ENCODE assay signal across 15 cellular contexts in genomic region chr16:46787909-46788308, GRCh38. TPM values are rescaled to one million over a fixed set of nuclear protein-coding genes. Genes with fewer than 3 reads are reported as not detected.
A peak's percentile ranks its signal among the peaks of the same experiment; 100 is the strongest.
DNase-seq lines count a peak whose midpoint lies in the region; ATAC-seq and TF ChIP-seq lines count a peak whose summit lies in the region.
"Had no signal": no experiment of that assay in that cellular context is flagged by ENCODE, and none has a peak within 500 bp of the region (broad histone marks: within the 10 kb centered on the region; RNA-seq: fewer than 3 reads in every experiment).

No MANE protein-coding gene starts in this region.

- H3K27ac ChIP-seq in spleen = peak overlapping the region in 6 of 8 donors; percentile 55 to 80 (median 68)

- H3K4me3 ChIP-seq in spleen = no peak overlapping the region
- H3K4me3 ChIP-seq: MG63 had no signal

- H3K36me3 ChIP-seq in spleen = no peaks in the 10 kb centered on the region
- H3K36me3 ChIP-seq: MG63 had no signal

- no peak for TF ChIP-seq POLR2A in spleen (IDR thresholded peaks at IDR 0.05)

- TF ChIP-seq CTCF in spleen (IDR thresholded peaks at IDR 0.05 in 8 of 11, conservative IDR thresholded peaks at IDR 0.05 in 3 of 11) = no peak

- peaks cover 2 to 42% (median 23%) of the 10 kb centered on the region in 6 donors for H3K4me1 ChIP-seq in spleen

- peak; percentile 18 for DNase-seq in SKM-1 treated with dmso at 0.1 percent for 144 hours (lab: John Stamatoyannopoulos, UW; ENCODE audit: unreplicated experiment)
- DNase-seq in SKM-1 (lab: John Stamatoyannopoulos, UW; ENCODE audit: unreplicated experiment) = no peak
- DNase-seq in RPMI8226 = peak; percentile 7
- no peak for DNase-seq in spleen
- no peak for DNase-seq in NCI-H526 treated with DMSO at 0.1 percent for 48 hours (lab: John Stamatoyannopoulos, UW)
- no peak for DNase-seq in NCI-H1105 (lab: John Stamatoyannopoulos, UW)
- DNase-seq: activated CD4-positive, CD25-positive, alpha-beta regulatory T cell; amniotic stem cell; CD4-positive, CD25-positive, alpha-beta regulatory T cell; foreskin fibroblast; MG63; SK-N-SH had no signal

- intact Hi-C loops in spleen (cut with DNase I; ENCODE audit: low total_unique reads) = no loop called here

- WGBS in spleen, 5 donors = 23 to 52% (median 35%) methylated on average over 1 of the region's 1 CpG

- ATAC-seq in HG02938 (IDR thresholded peaks at IDR 0.05; ENCODE audit: unreplicated experiment) (peak; percentile 36), HG03280 (IDR thresholded peaks at IDR 0.05; ENCODE audit: unreplicated experiment) (no peak)
- ATAC-seq: stimulated activated effector memory CD8-positive, alpha-beta T cell treated with anti-CD3 and anti-CD28 coated beads, Interleukin-12 subunit alpha, Interleukin-12 subunit beta, amount 100 ng/mL, for 72 hours had no signal

- H3K9me3 ChIP-seq in spleen = peaks cover 0 to 21% (median 15%) of the 10 kb centered on the region in 8 donors
- H3K9me3 ChIP-seq: SK-N-SH had no signal

- no peaks in the 10 kb centered on the region for H3K27me3 ChIP-seq in spleen (replicated peaks in 1 of 7)
- H3K27me3 ChIP-seq: MG63 had no signal

RNA-seq across cellular contexts. Expression of gene MYLK3, which starts 39.8 kb away (rescaled TPM):
- total RNA-seq in spleen = 1 to 10 TPM in 2 of 7 donors, under 1 TPM in 4, not detected in 1; 0.13 to 2.4 (median 0.37) TPM
- under 1 TPM; 0.03 to 0.26 (median 0.07) TPM for polyA plus RNA-seq in spleen
- total RNA-seq: CD4-positive, CD25-positive, alpha-beta regulatory T cell had no signal
- polyA plus RNA-seq: CD4-positive, CD25-positive, alpha-beta regulatory T cell had no signal

RNA-seq across cellular contexts. Expression of gene C16orf87, which starts 43.1 kb away (rescaled TPM):
- 10 to 100 TPM in 1 of 7 donors, 1 to 10 TPM in 6; 7.7 to 10.3 (median 8.9) TPM for total RNA-seq in spleen
- polyA plus RNA-seq in spleen = 1 to 10 TPM; 7.2 to 7.6 (median 7.3) TPM

Comparison
In these comparisons a context has a peak if more than half of its experiments do, and no peak if none do; other contexts are left out.
1. DNase-seq: peak in SKM-1 treated with dmso at 0.1 percent for 144 hours (single experiment) and RPMI8226 (single experiment); none in SKM-1 (single experiment), spleen (single experiment), NCI-H526 treated with DMSO at 0.1 percent for 48 hours (single experiment) and NCI-H1105 (single experiment).